Comparison of ENCODE assay signal across 8 cellular contexts in genomic region chr15:40108855-40109735, GRCh38. TPM values are rescaled to one million over a fixed set of nuclear protein-coding genes. Genes with fewer than 3 reads are reported as not detected.
DNase-seq lines count a peak whose midpoint lies in the region; ATAC-seq and TF ChIP-seq lines count a peak whose summit lies in the region.

A gene with protein sequence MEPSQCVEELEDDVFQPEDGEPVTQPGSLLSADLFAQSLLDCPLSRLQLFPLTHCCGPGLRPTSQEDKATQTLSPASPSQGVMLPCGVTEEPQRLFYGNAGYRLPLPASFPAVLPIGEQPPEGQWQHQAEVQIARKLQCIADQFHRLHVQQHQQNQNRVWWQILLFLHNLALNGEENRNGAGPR (minus strand): TSS chr15:40108879. CDS start chr15:40106086, 2,793 bp downstream.

- TF ChIP-seq CTCF in GM06990 (IDR thresholded peaks at IDR 0.05; ENCODE audit: insufficient read depth, low read length, poor library complexity, severe bottlenecking) (peak; percentile 27), SK-N-SH (IDR thresholded peaks at IDR 0.05) (peak; percentile 52), osteocyte (IDR thresholded peaks at IDR 0.05) (peak; percentile 49), thyroid gland (IDR thresholded peaks at IDR 0.05) (peak in 4 of 6 experiments; percentile 17 to 51 (median 38))

- intact Hi-C loops in head of caudate nucleus (cut with DNase I) = loop anchor here (5.0 to 10.0 kb wide), 3 partner anchors 42 to 64 kb away; partner anchors contain the start of gene BUB1B
- intact Hi-C loops in thyroid gland (cut with DNase I) = loop anchor here (5.0 kb wide), 2 partner anchors 53 to 62 kb away; partner anchors contain the start of gene BUB1B

- H3F3A ChIP-seq in SK-N-SH (replicated peaks; ENCODE audit: insufficient read depth) = peaks cover 9% of the 10 kb centered on the region

- H3K27ac Mint-ChIP-seq in activated naive CD4-positive, alpha-beta T cell treated with anti-CD3 and anti-CD28 coated beads, Interleukin-2, amount 50 U/mL, for 24 hours = peak within 1 kb of the TSS; percentile 23
- peak within 1 kb of the TSS; percentile 89 for H3K27ac Mint-ChIP-seq in osteocyte (ENCODE audit: unreplicated experiment)

- H3K4me2 ChIP-seq in SK-N-SH = peak within 1 kb of the TSS; percentile 91

- DNase-seq in GM06990 (ENCODE audit: extremely low read depth, insufficient read length) (peak; percentile 94), NCI-H1092 (lab: John Stamatoyannopoulos, UW) (peak; percentile 92), SK-N-SH (peak; percentile 97), head of caudate nucleus (peak; percentile 96 to 99 (median 98)), osteocyte (ENCODE audit: extremely low spot score, unreplicated experiment) (peak; percentile 99), thyroid gland (peak; percentile 100)

- ATAC-seq in HG02588 (IDR thresholded peaks at IDR 0.05; ENCODE audit: unreplicated experiment) = peak; percentile 51

- TF ChIP-seq POLR2A in thyroid gland (IDR thresholded peaks at IDR 0.05) = peak in 1 of 2 donors; percentile 96

- no peaks in the 10 kb centered on the region for H3K27me3 Mint-ChIP-seq in activated naive CD4-positive, alpha-beta T cell treated with anti-CD3 and anti-CD28 coated beads, Interleukin-2, amount 50 U/mL, for 24 hours
- peaks cover 2% of the 10 kb centered on the region for H3K27me3 Mint-ChIP-seq in osteocyte (ENCODE audit: unreplicated experiment)

- peaks cover 48% of the 10 kb centered on the region for H3K4me1 Mint-ChIP-seq in activated naive CD4-positive, alpha-beta T cell treated with anti-CD3 and anti-CD28 coated beads, Interleukin-2, amount 50 U/mL, for 24 hours
- H3K4me1 Mint-ChIP-seq in osteocyte (ENCODE audit: unreplicated experiment) = peaks cover 53% of the 10 kb centered on the region

- H3K4me3 ChIP-seq in GM06990 (replicated peaks; ENCODE audit: low read depth, low read length) = peak within 1 kb of the TSS; percentile 84
- H3K4me3 ChIP-seq in SK-N-SH (ENCODE audit: low read depth in 2 of 2, low read length in 1 of 2) = peak within 1 kb of the TSS; percentile 78 to 85
- H3K4me3 ChIP-seq in thyroid gland (replicated peaks in 1 of 3) = peak within 1 kb of the TSS; percentile 80 to 99 (median 81)

- peak within 1 kb of the TSS; percentile 95 for H3K4me3 Mint-ChIP-seq in activated naive CD4-positive, alpha-beta T cell treated with anti-CD3 and anti-CD28 coated beads, Interleukin-2, amount 50 U/mL, for 24 hours
- peak within 1 kb of the TSS; percentile 79 for H3K4me3 Mint-ChIP-seq in osteocyte (ENCODE audit: unreplicated experiment)

- H2AFZ ChIP-seq in SK-N-SH (ENCODE audit: low read depth) = peak within 1 kb of the TSS; percentile 92

- H3K9me2 ChIP-seq in SK-N-SH = no peaks in the 10 kb centered on the region

- no peak; the same call in 1 of the 2 replicates for TF ChIP-seq RAD21 in SK-N-SH (IDR thresholded peaks at IDR 0.05; ENCODE audit: low read length)

- no peaks in the 10 kb centered on the region for H4K20me1 ChIP-seq in SK-N-SH (ENCODE audit: insufficient read depth)

- H3K36me3 ChIP-seq in GM06990 (ENCODE audit: control insufficient read depth, insufficient read depth, low read length) (peaks cover 2% of the 10 kb centered on the region; the same call in 1 of the 2 replicates), SK-N-SH (replicated peaks in 1 of 2; ENCODE audit: control insufficient read depth in 1 of 2, insufficient read depth in 2 of 2, low read length in 1 of 2) (no peaks in the 10 kb centered on the region), thyroid gland (no peaks in the 10 kb centered on the region)

- peak within 1 kb of the TSS; percentile 58; the same call in 1 of the 2 replicates for H3K9ac ChIP-seq in SK-N-SH

- peak within 1 kb of the TSS; percentile 23 to 76; a peak in 2 of 4 replicates for H3K27ac ChIP-seq in SK-N-SH (ENCODE audit: low read depth in 2 of 2, low read length in 1 of 2)
- peak within 1 kb of the TSS; percentile 88 to 92 (median 89) for H3K27ac ChIP-seq in thyroid gland

- H3K4me1 ChIP-seq in SK-N-SH (ENCODE audit: control insufficient read depth in 1 of 2, insufficient read depth in 2 of 2, low read depth in 1 of 2, low read length in 1 of 2) (peaks cover 5 to 30% of the 10 kb centered on the region in 2 experiments; a peak in 3 of 4 replicates), thyroid gland (peaks cover 42 to 44% of the 10 kb centered on the region in 2 donors)

- peak in 1 of 2 experiments; percentile 38; a peak in 1 of 4 replicates for TF ChIP-seq EP300 in SK-N-SH (IDR thresholded peaks at IDR 0.05; ENCODE audit: borderline replicate concordance in 1 of 2, low read depth in 1 of 2, low read length in 1 of 2)

- WGBS in SK-N-SH (ENCODE audit: low lambda C conversion rate) = 5% methylated on average over 20 of the region's 48 CpGs
- 5 to 7% methylated on average over 20 to 22 of the region's 48 CpGs for WGBS in thyroid gland, 2 donors

- H3K9me3 ChIP-seq in SK-N-SH = no peaks in the 10 kb centered on the region
- no peaks in the 10 kb centered on the region for H3K9me3 ChIP-seq in thyroid gland

- H3K79me2 ChIP-seq in SK-N-SH (ENCODE audit: insufficient read depth) = no peaks in the 10 kb centered on the region

- CTCF ChIA-PET in SK-N-SH (lab: Yijun Ruan, JAX) = interaction anchor here (0.6 to 13.1 kb wide), 19 partner anchors 10 to 326 kb away, joined by 3 to 153 read pairs (median 4); no protein-coding TSS in a partner anchor

- no peaks in the 10 kb centered on the region for H3K36me3 Mint-ChIP-seq in activated naive CD4-positive, alpha-beta T cell treated with anti-CD3 and anti-CD28 coated beads, Interleukin-2, amount 50 U/mL, for 24 hours
- peaks cover 3% of the 10 kb centered on the region for H3K36me3 Mint-ChIP-seq in osteocyte (ENCODE audit: unreplicated experiment)

- H3K27me3 ChIP-seq in GM06990 (replicated peaks; ENCODE audit: control insufficient read depth, insufficient read depth, low read length) (no peaks in the 10 kb centered on the region), SK-N-SH (ENCODE audit: insufficient read depth) (peaks cover 21% of the 10 kb centered on the region; the same call in 1 of the 2 replicates), thyroid gland (no peaks in the 10 kb centered on the region)

- H3K9me3 Mint-ChIP-seq in activated naive CD4-positive, alpha-beta T cell treated with anti-CD3 and anti-CD28 coated beads, Interleukin-2, amount 50 U/mL, for 24 hours = no peaks in the 10 kb centered on the region
- no peaks in the 10 kb centered on the region for H3K9me3 Mint-ChIP-seq in osteocyte (ENCODE audit: unreplicated experiment)

- POLR2A ChIA-PET in SK-N-SH (lab: Yijun Ruan, JAX) = interaction anchor here (0.8 kb wide), 1 partner anchor 71 kb away, joined by 3 read pairs; no protein-coding TSS in a partner anchor

TF ChIP-seq in SK-N-SH, 30 proteins besides CTCF, POLR2A, EP300 and RAD21 (continues in another document):
- TF ChIP-seq TCF12 (IDR thresholded peaks at IDR 0.05) (peak; percentile 34; the same call in 1 of the 2 replicates), GABPA (IDR thresholded peaks at IDR 0.05; ENCODE audit: low read depth) (no peak), FOXJ3 (CRISPR knock-in tag; IDR thresholded peaks at IDR 0.05) (0 out of 2 replicates have a peak, but pooled peaks have one; percentile 20), JUND (IDR thresholded peaks at IDR 0.05) (no peak), MAX (IDR thresholded peaks at IDR 0.05; ENCODE audit: low read depth) (peak; percentile 71), MXI1 (IDR thresholded peaks at IDR 0.05; ENCODE audit: low read depth, low read length) (peak; percentile 24; the same call in 1 of the 2 replicates), ELF1 (IDR thresholded peaks at IDR 0.05) (no peak), MEF2A (IDR thresholded peaks at IDR 0.05; ENCODE audit: borderline replicate concordance, low read depth) (no peak), NRF1 (IDR thresholded peaks at IDR 0.05; ENCODE audit: low read depth, low read length) (peak; percentile 29; the same call in 1 of the 2 replicates), RFX5 (IDR thresholded peaks at IDR 0.05; ENCODE audit: low read length) (peak; percentile 77)
- TF ChIP-seq, protein P1, sequence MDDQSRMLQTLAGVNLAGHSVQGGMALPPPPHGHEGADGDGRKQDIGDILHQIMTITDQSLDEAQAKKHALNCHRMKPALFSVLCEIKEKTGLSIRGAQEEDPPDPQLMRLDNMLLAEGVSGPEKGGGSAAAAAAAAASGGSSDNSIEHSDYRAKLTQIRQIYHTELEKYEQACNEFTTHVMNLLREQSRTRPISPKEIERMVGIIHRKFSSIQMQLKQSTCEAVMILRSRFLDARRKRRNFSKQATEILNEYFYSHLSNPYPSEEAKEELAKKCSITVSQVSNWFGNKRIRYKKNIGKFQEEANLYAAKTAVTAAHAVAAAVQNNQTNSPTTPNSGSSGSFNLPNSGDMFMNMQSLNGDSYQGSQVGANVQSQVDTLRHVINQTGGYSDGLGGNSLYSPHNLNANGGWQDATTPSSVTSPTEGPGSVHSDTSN (IDR thresholded peaks at IDR 0.05) = 0 out of 2 replicates have a peak, but pooled peaks have one; percentile 52

RNA-seq across cellular contexts. Expression of the gene that starts here (rescaled TPM):
- 0.72 and 1.0 TPM in 2 replicates for polyA plus RNA-seq in SK-N-SH (2012; rRNA removed)
- 0.58 and 0.64 TPM in 2 replicates for polyA plus RNA-seq in SK-N-SH (2012; cell fraction: cytosol; rRNA removed)
- polyA plus RNA-seq in SK-N-SH (2012; cell fraction: nucleus; rRNA removed) = 2.2 and 2.5 TPM in 2 replicates
- total RNA-seq in osteocyte (39.3 and 46.6 TPM in 2 replicates), thyroid gland (10 to 100 TPM; 31.9 to 49.3 (median 37.2) TPM)

Comparison
In these comparisons a context has a peak if more than half of its experiments do, and no peak if none do; other contexts are left out.
1. Peak in every context shown above with its lines: DNase-seq, ATAC-seq, H3K4me3 ChIP-seq and H3K27ac ChIP-seq.